ENCODE assay signal across 25 cellular contexts in the genomic region with DNA sequence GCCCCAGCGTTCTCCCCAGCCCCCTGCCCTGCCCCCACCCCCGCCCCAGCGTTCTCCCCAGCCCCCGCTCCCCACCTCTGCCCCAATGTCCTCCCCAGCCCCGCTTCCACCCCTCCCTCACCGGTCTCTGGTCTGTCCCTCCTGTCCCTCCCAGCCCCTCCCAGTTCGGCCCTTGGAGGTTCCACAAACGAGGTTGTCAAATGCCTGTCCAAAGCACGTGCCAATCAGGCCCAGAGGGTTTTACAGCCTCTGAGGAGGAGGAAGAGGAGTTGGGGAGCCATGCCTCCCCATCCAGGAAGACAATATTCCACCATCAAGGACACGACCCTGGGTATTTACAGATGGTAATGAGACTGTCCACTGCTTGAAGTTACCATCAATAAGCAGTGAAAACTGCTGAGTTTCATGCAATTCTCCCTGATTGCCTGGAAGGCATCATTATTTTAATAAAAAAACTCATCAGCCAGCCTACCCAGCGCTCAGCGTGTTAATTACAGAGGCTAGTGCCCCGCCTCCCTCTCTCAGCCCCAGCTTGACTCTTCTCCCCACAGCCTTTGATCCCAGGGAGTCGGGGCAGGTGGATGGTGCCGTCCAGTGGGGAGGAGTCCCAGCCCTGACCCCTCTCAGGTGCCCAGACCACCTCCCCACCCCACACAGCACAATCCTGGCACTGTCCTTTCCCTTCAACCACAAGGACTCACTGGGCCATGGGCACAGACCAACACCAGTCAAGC. TPM values are rescaled to one million over a fixed set of nuclear protein-coding genes. Genes with fewer than 3 reads are reported as not detected.
"Had no signal": no experiment of that assay in that cellular context is flagged by ENCODE, and none has a peak within 500 bp of the region (broad histone marks: within the 10 kb centered on the region; RNA-seq: fewer than 3 reads in every experiment).

No MANE protein-coding gene starts in this region.

- H3K9me3 Mint-ChIP-seq: activated CD4-positive, alpha-beta T cell treated with anti-CD3 and anti-CD28 coated beads, Interleukin-2, amount 10 ng/mL, durations not matched to agents 24 days and 14 days; activated CD8-positive, alpha-beta T cell treated with anti-CD3 and anti-CD28 coated beads for 36 hours; activated naive CD4-positive, alpha-beta T cell treated with anti-CD3 and anti-CD28 coated beads, Interleukin-2, amount 50 U/mL, for 24 hours; activated T-helper 17 cell treated with anti-CD3 and anti-CD28 coated beads, Interleukin-2, amount 50 U/mL, for 72 hours; nephron; stimulated activated naive CD8-positive, alpha-beta T cell treated with anti-CD3 and anti-CD28 coated beads, Interleukin-15, Interleukin-2, amounts not matched to agents 100 ng/mL and 50 ng/mL, for 24 hours; T-helper 2 cell treated with Interferon-gamma antibody and Interleukin-4, amounts not matched to agents 5 μg/mL and 100 μg/mL, for 36 hours had no signal

- H3K27ac ChIP-seq: cardiac muscle cell, foreskin keratinocyte, hepatocyte, lower lobe of right lung, right atrium auricular region, skin epidermis, tibial nerve, vagina had no signal

- H2AFZ ChIP-seq: hepatocyte had no signal

- H3K4me3 ChIP-seq: cardiac muscle cell, hepatocyte, lower lobe of right lung, right atrium auricular region, skin epidermis, tibial nerve, vagina had no signal

- H3K4me1 ChIP-seq: foreskin keratinocyte, lower lobe of right lung, tibial nerve had no signal

- H3K27ac Mint-ChIP-seq: activated CD4-positive, alpha-beta T cell treated with anti-CD3 and anti-CD28 coated beads, Interleukin-2, amount 10 ng/mL, durations not matched to agents 24 days and 14 days; activated CD8-positive, alpha-beta T cell treated with anti-CD3 and anti-CD28 coated beads for 36 hours; activated naive CD4-positive, alpha-beta T cell treated with anti-CD3 and anti-CD28 coated beads, Interleukin-2, amount 50 U/mL, for 24 hours; activated T-helper 17 cell treated with anti-CD3 and anti-CD28 coated beads, Interleukin-2, amount 50 U/mL, for 72 hours; nephron; progenitor cell of endocrine pancreas; stimulated activated naive CD8-positive, alpha-beta T cell treated with anti-CD3 and anti-CD28 coated beads, Interleukin-15, Interleukin-2, amounts not matched to agents 100 ng/mL and 50 ng/mL, for 24 hours; T-helper 2 cell treated with Interferon-gamma antibody and Interleukin-4, amounts not matched to agents 5 μg/mL and 100 μg/mL, for 36 hours; WTC11 had no signal

- H3K36me3 ChIP-seq: cardiac muscle cell, lower lobe of right lung, right atrium auricular region, tibial nerve, vagina had no signal

- H3K9me3 ChIP-seq: lower lobe of right lung, right atrium auricular region, tibial nerve, vagina had no signal

- DNase-seq: activated CD4-positive, alpha-beta T cell treated with anti-CD3 and anti-CD28 coated beads, Interleukin-2, amount 10 ng/mL, durations not matched to agents 24 days and 14 days; activated CD8-positive, alpha-beta T cell treated with anti-CD3 and anti-CD28 coated beads for 36 hours; activated T-cell treated with anti-CD3 and anti-CD28 coated beads, Interleukin-2, amount 50 U/mL, for 1 hour; foreskin keratinocyte; left colon; lower lobe of right lung; nucleus accumbens had no signal

- H3K4me1 Mint-ChIP-seq: activated CD4-positive, alpha-beta T cell treated with anti-CD3 and anti-CD28 coated beads, Interleukin-2, amount 10 ng/mL, durations not matched to agents 24 days and 14 days; activated naive CD4-positive, alpha-beta T cell treated with anti-CD3 and anti-CD28 coated beads, Interleukin-2, amount 50 U/mL, for 24 hours; activated T-helper 17 cell treated with anti-CD3 and anti-CD28 coated beads, Interleukin-2, amount 50 U/mL, for 72 hours had no signal

- H3K27me3 ChIP-seq: cardiac muscle cell, hepatocyte, right atrium auricular region, vagina had no signal

- H3K36me3 Mint-ChIP-seq: activated naive CD4-positive, alpha-beta T cell treated with anti-CD3 and anti-CD28 coated beads, Interleukin-2, amount 50 U/mL, for 24 hours; WTC11 had no signal

- H3K79me2 ChIP-seq: hepatocyte had no signal

- H3K4me3 Mint-ChIP-seq: activated CD4-positive, alpha-beta T cell treated with anti-CD3 and anti-CD28 coated beads, Interleukin-2, amount 10 ng/mL, durations not matched to agents 24 days and 14 days; activated CD8-positive, alpha-beta T cell treated with anti-CD3 and anti-CD28 coated beads for 36 hours; activated naive CD4-positive, alpha-beta T cell treated with anti-CD3 and anti-CD28 coated beads, Interleukin-2, amount 50 U/mL, for 24 hours; activated T-helper 17 cell treated with anti-CD3 and anti-CD28 coated beads, Interleukin-2, amount 50 U/mL, for 72 hours; nephron; stimulated activated naive CD8-positive, alpha-beta T cell treated with anti-CD3 and anti-CD28 coated beads, Interleukin-15, Interleukin-2, amounts not matched to agents 100 ng/mL and 50 ng/mL, for 24 hours; T-helper 2 cell treated with Interferon-gamma antibody and Interleukin-4, amounts not matched to agents 5 μg/mL and 100 μg/mL, for 36 hours; WTC11 had no signal

- H3K27me3 Mint-ChIP-seq: activated CD4-positive, alpha-beta T cell treated with anti-CD3 and anti-CD28 coated beads, Interleukin-2, amount 10 ng/mL, durations not matched to agents 24 days and 14 days; activated naive CD4-positive, alpha-beta T cell treated with anti-CD3 and anti-CD28 coated beads, Interleukin-2, amount 50 U/mL, for 24 hours had no signal

- FAIRE-seq: islet of Langerhans, TTC549 had no signal

- H3K4me2 ChIP-seq: hepatocyte had no signal

- ATAC-seq: activated CD8-positive, alpha-beta T cell treated with anti-CD3 and anti-CD28 coated beads for 36 hours; activated T-helper 17 cell treated with anti-CD3 and anti-CD28 coated beads, Interleukin-2, amount 50 U/mL, for 72 hours; foreskin keratinocyte; left colon; lower lobe of right lung; WTC11 had no signal

RNA-seq across cellular contexts. Expression of a gene that starts 30.6 kb away (rescaled TPM):
- total RNA-seq: activated CD4-positive, alpha-beta T cell treated with anti-CD3 and anti-CD28 coated beads, Interleukin-2, amount 10 ng/mL, durations not matched to agents 24 days and 14 days; activated CD8-positive, alpha-beta T cell treated with anti-CD3 and anti-CD28 coated beads for 36 hours; activated T-helper 17 cell treated with anti-CD3 and anti-CD28 coated beads, Interleukin-2, amount 50 U/mL, for 72 hours; dermis microvascular lymphatic vessel endothelial cell; epithelial cell of proximal tubule; fibroblast of lung; foreskin keratinocyte; progenitor cell of endocrine pancreas; WTC11 had no signal
- polyA plus RNA-seq: fibroblast of lung, foreskin keratinocyte had no signal

RNA-seq across cellular contexts. Expression of a gene that starts 55.6 kb away (rescaled TPM):
- total RNA-seq: activated CD8-positive, alpha-beta T cell treated with anti-CD3 and anti-CD28 coated beads for 36 hours; epithelial cell of proximal tubule; foreskin keratinocyte; lower lobe of right lung had no signal
- polyA plus RNA-seq: foreskin keratinocyte had no signal
